Comparison of ENCODE assay signal across 13 cellular contexts in genomic region chr16:87445486-87445885, GRCh38.
"Had no signal": no experiment of that assay in that cellular context is flagged by ENCODE, and none has a peak within 500 bp of the region (broad histone marks: within the 10 kb centered on the region; RNA-seq: fewer than 3 reads in every experiment).

No MANE protein-coding gene starts in this region.

- DNase-seq: activated CD4-positive, alpha-beta T cell treated with anti-CD3 and anti-CD28 coated beads, Interleukin-2, amount 10 ng/mL, durations not matched to agents 24 days and 14 days; activated naive CD4-positive, alpha-beta T cell treated with anti-CD3 and anti-CD28 coated beads, Interleukin-2, amount 10 ng/mL, durations not matched to agents 7 days and 5 days; caudate nucleus; dermis blood vessel endothelial cell; immature natural killer cell; nephron progenitor cell; stimulated activated CD4-positive, alpha-beta T cell treated with anti-CD3 and anti-CD28 coated beads, Interleukin-2, amount 100 ng/mL, for 48 hours; stimulated activated CD8-positive, alpha-beta memory T cell treated with anti-CD3 and anti-CD28 coated beads, Interleukin-4, amount 100 ng/mL, for 48 hours; stimulated activated naive CD8-positive, alpha-beta T cell treated with anti-CD3 and anti-CD28 coated beads, Interleukin-15, Interleukin-2, amounts not matched to agents 100 U/mL and 50 U/mL, for 24 hours; upper lobe of right lung had no signal

- H3K4me1 ChIP-seq: suprapubic skin, upper lobe of right lung had no signal

- H3K9me3 ChIP-seq: esophagus muscularis mucosa, suprapubic skin, upper lobe of right lung had no signal

- H3K27ac ChIP-seq: suprapubic skin, upper lobe of right lung had no signal

- H3K27me3 ChIP-seq: esophagus muscularis mucosa, suprapubic skin, upper lobe of right lung had no signal

- H3K4me3 ChIP-seq: esophagus muscularis mucosa, suprapubic skin, upper lobe of right lung had no signal

- ATAC-seq: stimulated activated naive CD8-positive, alpha-beta T cell treated with anti-CD3 and anti-CD28 coated beads, Interleukin-15, Interleukin-2, amounts not matched to agents 100 U/mL and 50 U/mL, for 24 hours; upper lobe of right lung; WTC11 had no signal
